Comparison of ENCODE assay signal across 9 cellular contexts in the genomic region with DNA sequence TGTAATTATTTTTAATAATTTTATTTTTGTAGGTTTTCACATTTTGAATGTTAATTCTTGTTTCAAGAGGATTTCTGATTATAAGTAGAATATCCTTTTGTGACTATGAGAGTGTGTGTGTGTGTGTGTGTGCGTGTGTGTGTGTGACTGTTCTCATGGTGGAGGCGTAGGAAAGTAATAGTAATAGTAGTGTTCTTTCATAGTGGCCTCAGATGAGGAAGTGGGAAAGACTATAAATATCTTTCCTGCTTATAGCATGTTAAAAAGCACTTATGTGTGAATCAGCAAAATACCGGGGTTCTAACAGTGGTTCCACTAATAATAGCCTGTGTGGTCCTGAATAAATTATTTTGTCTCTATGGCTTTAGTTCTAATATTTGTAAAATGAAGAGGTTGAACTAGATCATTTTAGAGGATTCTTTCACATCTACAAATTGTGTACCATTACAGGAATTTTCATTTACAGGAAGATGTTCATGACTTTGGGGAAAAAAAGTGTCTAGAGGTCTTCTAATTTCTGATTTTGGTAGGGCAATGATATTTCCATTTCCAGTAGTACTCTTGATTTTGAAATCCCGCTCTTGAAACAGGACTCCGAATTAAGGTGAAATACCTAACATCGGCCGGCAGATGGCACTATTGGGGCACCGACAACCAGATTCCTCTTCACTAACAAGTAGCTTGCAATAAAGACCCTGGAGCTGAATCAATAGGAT. TPM values are rescaled to one million over a fixed set of nuclear protein-coding genes. Genes with fewer than 3 reads are reported as not detected.
DNase-seq lines count a peak whose midpoint lies in the region; ATAC-seq lines count a peak whose summit lies in the region.
"Had no signal": no experiment of that assay in that cellular context is flagged by ENCODE, and none has a peak within 500 bp of the region (broad histone marks: within the 10 kb centered on the region; RNA-seq: fewer than 3 reads in every experiment).

No MANE protein-coding gene starts in this region.

- peaks cover 14% of the 10 kb centered on the region for H3K27me3 Mint-ChIP-seq in activated CD4-positive, alpha-beta memory T cell treated with anti-CD3 and anti-CD28 coated beads, Interleukin-2, amount 10 ng/mL, durations not matched to agents 7 days and 5 days
- H3K27me3 Mint-ChIP-seq in effector memory CD8-positive, alpha-beta T cell = peaks cover 17 to 33% of the 10 kb centered on the region in 2 donors
- H3K27me3 Mint-ChIP-seq in stimulated activated memory B cell treated with anti-CD40 and anti-IgM and Interleukin-4, amounts not matched to agents 10 μg/mL and 1 μg/mL and 100 μg/mL, for 72 hours = peaks cover 56% of the 10 kb centered on the region

- no peak overlapping the region for H3K4me3 Mint-ChIP-seq in activated CD4-positive, alpha-beta memory T cell treated with anti-CD3 and anti-CD28 coated beads, Interleukin-2, amount 10 ng/mL, durations not matched to agents 7 days and 5 days
- no peak overlapping the region for H3K4me3 Mint-ChIP-seq in effector memory CD8-positive, alpha-beta T cell
- H3K4me3 Mint-ChIP-seq in stimulated activated memory B cell treated with anti-CD40 and anti-IgM and Interleukin-4, amounts not matched to agents 10 μg/mL and 1 μg/mL and 100 μg/mL, for 72 hours = peak overlapping the region; percentile 61

- DNase-seq in C1 segment of cervical spinal cord (lab: John Stamatoyannopoulos, UW) (peak in 8 of 14 donors; percentile 10 to 58 (median 39)), NCI-H69 (lab: John Stamatoyannopoulos, UW) (peak; percentile 52), myocyte (ENCODE audit: low read depth) (peak; percentile 80)
- DNase-seq in activated CD4-positive, alpha-beta memory T cell treated with anti-CD3 and anti-CD28 coated beads, Interleukin-2, amount 10 ng/mL, durations not matched to agents 7 days and 5 days = peak; percentile 73
- peak; percentile 14 to 39 (median 24) for DNase-seq in effector memory CD8-positive, alpha-beta T cell

- no peaks in the 10 kb centered on the region for H3K9me3 Mint-ChIP-seq in activated CD4-positive, alpha-beta memory T cell treated with anti-CD3 and anti-CD28 coated beads, Interleukin-2, amount 10 ng/mL, durations not matched to agents 7 days and 5 days
- no peaks in the 10 kb centered on the region for H3K9me3 Mint-ChIP-seq in effector memory CD8-positive, alpha-beta T cell
- H3K9me3 Mint-ChIP-seq in stimulated activated memory B cell treated with anti-CD40 and anti-IgM and Interleukin-4, amounts not matched to agents 10 μg/mL and 1 μg/mL and 100 μg/mL, for 72 hours = no peaks in the 10 kb centered on the region

- POLR2A ChIA-PET in activated CD4-positive, alpha-beta memory T cell treated with anti-CD3 and anti-CD28 coated beads, Interleukin-2, amount 10 ng/mL, durations not matched to agents 7 days and 5 days (lab: Charles Lee) = no interaction called here

- H3K27ac Mint-ChIP-seq in activated CD4-positive, alpha-beta memory T cell treated with anti-CD3 and anti-CD28 coated beads, Interleukin-2, amount 10 ng/mL, durations not matched to agents 7 days and 5 days = no peak overlapping the region
- no peak overlapping the region for H3K27ac Mint-ChIP-seq in effector memory CD8-positive, alpha-beta T cell
- H3K27ac Mint-ChIP-seq in stimulated activated memory B cell treated with anti-CD40 and anti-IgM and Interleukin-4, amounts not matched to agents 10 μg/mL and 1 μg/mL and 100 μg/mL, for 72 hours = peak overlapping the region; percentile 86

- no peaks in the 10 kb centered on the region for H3K36me3 Mint-ChIP-seq in activated CD4-positive, alpha-beta memory T cell treated with anti-CD3 and anti-CD28 coated beads, Interleukin-2, amount 10 ng/mL, durations not matched to agents 7 days and 5 days (ENCODE audit: low read depth)
- H3K36me3 Mint-ChIP-seq in effector memory CD8-positive, alpha-beta T cell (ENCODE audit: insufficient read depth) = no peaks in the 10 kb centered on the region
- no peaks in the 10 kb centered on the region for H3K36me3 Mint-ChIP-seq in stimulated activated memory B cell treated with anti-CD40 and anti-IgM and Interleukin-4, amounts not matched to agents 10 μg/mL and 1 μg/mL and 100 μg/mL, for 72 hours

- CTCF ChIA-PET in activated CD4-positive, alpha-beta memory T cell treated with anti-CD3 and anti-CD28 coated beads, Interleukin-2, amount 10 ng/mL, durations not matched to agents 7 days and 5 days (lab: Charles Lee) = interaction anchor here (0.8 to 5.1 kb wide), 15 partner anchors 8 to 515 kb away, joined by 3 to 84 read pairs (median 5); a partner anchor contains a TSS

- peak; percentile 82 for ATAC-seq in GM18873 (IDR thresholded peaks at IDR 0.05; ENCODE audit: low FRiP score, unreplicated experiment)
- peak; percentile 80 for ATAC-seq in HG03135 (IDR thresholded peaks at IDR 0.05; ENCODE audit: unreplicated experiment)
- ATAC-seq in effector memory CD8-positive, alpha-beta T cell (replicated peaks) = no peak
- ATAC-seq in stimulated activated memory B cell treated with anti-CD40 and anti-IgM and Interleukin-4, amounts not matched to agents 10 μg/mL and 1 μg/mL and 100 μg/mL, for 72 hours = peak; percentile 83

- H3K4me1 Mint-ChIP-seq in activated CD4-positive, alpha-beta memory T cell treated with anti-CD3 and anti-CD28 coated beads, Interleukin-2, amount 10 ng/mL, durations not matched to agents 7 days and 5 days = peaks cover 8% of the 10 kb centered on the region
- H3K4me1 Mint-ChIP-seq in effector memory CD8-positive, alpha-beta T cell (ENCODE audit: low read depth in 2 of 2) = peaks cover 0 to 4% of the 10 kb centered on the region in 2 donors
- H3K4me1 Mint-ChIP-seq in stimulated activated memory B cell treated with anti-CD40 and anti-IgM and Interleukin-4, amounts not matched to agents 10 μg/mL and 1 μg/mL and 100 μg/mL, for 72 hours = peaks cover 23% of the 10 kb centered on the region

RNA-seq across cellular contexts. Expression of a gene that starts 29.9 kb away (rescaled TPM):
- not detected for total RNA-seq in activated CD4-positive, alpha-beta memory T cell treated with anti-CD3 and anti-CD28 coated beads, Interleukin-2, amount 10 ng/mL, durations not matched to agents 7 days and 5 days
- not detected in 2 replicates for total RNA-seq in myocyte
- not detected for polyA plus RNA-seq in myocyte (2012)
- polyA plus RNA-seq: adipose tissue had no signal

RNA-seq across cellular contexts. Expression of a gene that starts 44.2 kb away (rescaled TPM):
- 1 to 10 TPM; 6.8 to 7.0 TPM for total RNA-seq in activated CD4-positive, alpha-beta memory T cell treated with anti-CD3 and anti-CD28 coated beads, Interleukin-2, amount 10 ng/mL, durations not matched to agents 7 days and 5 days
- 12.3 and 44.1 TPM in 2 replicates for total RNA-seq in myocyte
- 5.8 TPM for polyA plus RNA-seq in myocyte (2012)

RNA-seq across cellular contexts. Expression of a gene that starts 44.5 kb away (rescaled TPM):
- total RNA-seq in activated CD4-positive, alpha-beta memory T cell treated with anti-CD3 and anti-CD28 coated beads, Interleukin-2, amount 10 ng/mL, durations not matched to agents 7 days and 5 days = not detected
- total RNA-seq in myocyte = not detected in 2 replicates
- not detected for polyA plus RNA-seq in myocyte (2012)
- polyA plus RNA-seq: adipose tissue had no signal

RNA-seq across cellular contexts. Expression of a gene that starts 48.3 kb away (rescaled TPM):
- total RNA-seq in activated CD4-positive, alpha-beta memory T cell treated with anti-CD3 and anti-CD28 coated beads, Interleukin-2, amount 10 ng/mL, durations not matched to agents 7 days and 5 days = not detected
- total RNA-seq in myocyte = not detected in 2 replicates
- not detected for polyA plus RNA-seq in myocyte (2012)
- polyA plus RNA-seq: adipose tissue had no signal

RNA-seq across cellular contexts. Expression of a gene that starts 58.3 kb away (rescaled TPM):
- total RNA-seq in activated CD4-positive, alpha-beta memory T cell treated with anti-CD3 and anti-CD28 coated beads, Interleukin-2, amount 10 ng/mL, durations not matched to agents 7 days and 5 days = not detected
- total RNA-seq in myocyte = not detected in 2 replicates
- not detected for polyA plus RNA-seq in myocyte (2012)

Comparison
In these comparisons a context has a peak if more than half of its experiments do, and no peak if none do; other contexts are left out.
1. DNase-seq: peak in every context shown above with its lines; median percentile 80 in myocyte; 73 in activated CD4-positive, alpha-beta memory T cell treated with anti-CD3 and anti-CD28 coated beads, Interleukin-2, amount 10 ng/mL, durations not matched to agents 7 days and 5 days; 52 in NCI-H69; 39 in C1 segment of cervical spinal cord; 24 in effector memory CD8-positive, alpha-beta T cell.